ENCODE assay signal across 8 cellular contexts in the genomic region with DNA sequence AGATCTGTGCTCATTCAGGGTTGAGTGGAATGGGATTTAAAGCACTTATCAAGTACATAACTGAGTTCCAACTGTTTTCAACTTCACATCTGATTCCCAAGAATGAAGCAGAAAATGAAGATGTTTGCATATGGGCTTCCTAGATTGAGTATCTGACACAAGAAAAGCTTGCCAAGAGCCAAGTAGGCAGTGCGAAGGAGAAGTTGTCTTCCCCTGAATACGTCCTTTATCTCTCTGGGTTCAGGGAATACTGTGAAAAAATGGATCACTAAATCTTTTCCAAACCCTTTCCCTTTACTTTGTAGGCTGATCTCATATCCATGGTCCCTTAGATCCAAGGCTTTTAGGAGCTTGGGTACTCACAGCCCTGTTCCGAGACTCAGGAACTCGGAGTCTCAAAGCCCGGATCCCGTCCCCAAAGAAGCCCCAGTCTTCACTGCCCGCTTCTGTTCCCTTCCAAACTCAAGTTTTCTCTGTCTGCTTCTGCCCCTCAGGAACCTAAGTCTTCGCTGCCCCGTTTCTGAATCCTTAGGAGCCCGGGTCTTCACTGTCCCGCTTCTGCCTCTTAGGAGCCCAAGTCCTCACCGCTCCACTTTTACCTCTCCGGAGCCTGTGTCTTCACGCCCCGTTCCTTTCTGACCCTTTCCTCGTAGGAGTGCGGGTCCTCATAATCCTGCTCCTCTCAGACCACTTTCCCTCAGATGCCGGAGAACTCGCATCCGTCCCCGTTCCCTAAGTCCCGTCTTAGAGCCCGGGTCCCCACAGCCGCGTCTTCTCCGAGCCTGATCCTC. TPM values are rescaled to one million over a fixed set of nuclear protein-coding genes. Genes with fewer than 3 reads are reported as not detected.
A peak's percentile ranks its signal among the peaks of the same experiment; 100 is the strongest.
DNase-seq lines count a peak whose midpoint lies in the region; ATAC-seq and TF ChIP-seq lines count a peak whose summit lies in the region.

No MANE protein-coding gene starts in this region.

- H4K20me1 ChIP-seq in H9 (ENCODE audit: control insufficient read depth, insufficient read depth, insufficient read length): no peaks in the 10 kb centered on the region
- H4K20me1 ChIP-seq in OCI-LY7 (ENCODE audit: insufficient read depth, low read length): no peaks in the 10 kb centered on the region; the same call in 1 of the 2 replicates

- peak overlapping the region; percentile 86 for H3K27ac ChIP-seq in H9 (ENCODE audit: insufficient read length, low read depth, low read length)
- peak overlapping the region; percentile 95 for H3K27ac ChIP-seq in OCI-LY7 (ENCODE audit: low read depth, low read length, poor library complexity, severe bottlenecking)
- peak overlapping the region; percentile 34 to 95 (median 90) for H3K27ac ChIP-seq in dorsolateral prefrontal cortex
- H3K27ac ChIP-seq in aorta (ENCODE audit: low read depth in 1 of 2, low read length in 2 of 2): peak overlapping the region; percentile 23 to 89

- H3K27me3 ChIP-seq in H9 (ENCODE audit: insufficient read depth, low read length): no peaks in the 10 kb centered on the region
- H3K27me3 ChIP-seq in dorsolateral prefrontal cortex: no peaks in the 10 kb centered on the region
- no peaks in the 10 kb centered on the region for H3K27me3 ChIP-seq in aorta (ENCODE audit: control insufficient read depth in 1 of 2, insufficient read depth in 2 of 2, low read length in 1 of 2)

- no peak overlapping the region for H3K23ac ChIP-seq in H9 (ENCODE audit: insufficient read length, low read depth, low read length)

- CTCF ChIA-PET in OCI-LY7 (lab: Charles Lee; ENCODE audit: unreplicated experiment) (interaction anchor here (0.5 to 2.5 kb wide), 4 partner anchors 94 to 246 kb away, joined by 4 to 10 read pairs (median 6); partner anchors contain the start of gene YTHDF2), HEK293T (lab: Yijun Ruan, JAX) (interaction anchor here (0.6 to 1.0 kb wide), 4 partner anchors 83 to 1443 kb away, joined by 3 to 6 read pairs (median 4); no protein-coding TSS in a partner anchor)

- H3K79me2 ChIP-seq in H9 (ENCODE audit: insufficient read depth, low read length): no peaks in the 10 kb centered on the region; the same call in 1 of the 2 replicates
- H3K79me2 ChIP-seq in OCI-LY7 (ENCODE audit: insufficient read depth, low read depth, low read length): peaks cover 24% of the 10 kb centered on the region; the same call in 1 of the 2 replicates

- H3K4me3 Mint-ChIP-seq in H9: peak overlapping the region; percentile 98 to 99

- H3K23me2 ChIP-seq in H9 (ENCODE audit: insufficient read length, low read depth, low read length, poor library complexity, severe bottlenecking): peaks cover 15% of the 10 kb centered on the region

- H3T11ph ChIP-seq in H9 (ENCODE audit: low read length): no peak overlapping the region

- H3K4me1 ChIP-seq in ES-I3 (ENCODE audit: insufficient read depth, low read length) (no peaks in the 10 kb centered on the region), H9 (ENCODE audit: insufficient read depth, low read length) (no peaks in the 10 kb centered on the region; the same call in 1 of the 2 replicates), OCI-LY7 (ENCODE audit: insufficient read depth, low read length, poor library complexity, severe bottlenecking) (peaks cover 31% of the 10 kb centered on the region), mucosa of descending colon (ENCODE audit: low read depth) (peaks cover 28% of the 10 kb centered on the region), aorta (ENCODE audit: control insufficient read depth in 1 of 2, insufficient read depth in 2 of 2, low read length in 2 of 2) (no peaks in the 10 kb centered on the region)

- TF ChIP-seq CTCF in H9 (conservative IDR thresholded peaks at IDR 0.05) (no peak), OCI-LY7 (conservative IDR thresholded peaks at IDR 0.05; ENCODE audit: low read length) (no peak), dorsolateral prefrontal cortex (IDR thresholded peaks at IDR 0.05 in 54 of 56, conservative IDR thresholded peaks at IDR 0.05 in 2 of 56; ENCODE audit: low read depth in 1 of 56, partially characterized antibody in 56 of 56) (no peak), mucosa of descending colon (IDR thresholded peaks at IDR 0.05) (no peak)

- peak overlapping the region; percentile 96 to 99 (median 99) for H3K27ac Mint-ChIP-seq in H9

- H3K9me2 ChIP-seq in OCI-LY7 (ENCODE audit: insufficient read depth, low read length): no peaks in the 10 kb centered on the region

- H3K27me3 Mint-ChIP-seq in H9 (ENCODE audit: low read depth): no peaks in the 10 kb centered on the region

- ATAC-seq in mucosa of descending colon (peak; percentile 36), aorta (ENCODE audit: low FRiP score) (peak; percentile 46)

- H2AFZ ChIP-seq in H9 (ENCODE audit: low read length) (no peak overlapping the region), OCI-LY7 (ENCODE audit: low read length) (peak overlapping the region; percentile 52; the same call in 1 of the 2 replicates)

- no peaks in the 10 kb centered on the region for H3K9me3 ChIP-seq in ES-I3 (ENCODE audit: control insufficient read depth, insufficient read depth, low read length)
- H3K9me3 ChIP-seq in H9 (ENCODE audit: control insufficient read depth, low read depth, low read length): no peaks in the 10 kb centered on the region
- H3K9me3 ChIP-seq in OCI-LY7 (ENCODE audit: low read length): no peaks in the 10 kb centered on the region
- H3K9me3 ChIP-seq in mucosa of descending colon: no peaks in the 10 kb centered on the region
- H3K9me3 ChIP-seq in aorta (ENCODE audit: control insufficient read depth, low read length): no peaks in the 10 kb centered on the region

- H3K4me2 ChIP-seq in H9 (ENCODE audit: insufficient read depth, insufficient read length, low read length): peak overlapping the region; percentile 91
- peak overlapping the region; percentile 92 for H3K4me2 ChIP-seq in OCI-LY7 (ENCODE audit: low read length)

- H4K91ac ChIP-seq in H9 (ENCODE audit: insufficient read length, low read depth, low read length): no peak overlapping the region

- H3K18ac ChIP-seq in H9 (ENCODE audit: insufficient read length, low read depth, low read length): peak overlapping the region; percentile 86

- H3K9ac ChIP-seq in ES-I3 (ENCODE audit: low read depth, low read length) (peak overlapping the region; percentile 85), H9 (ENCODE audit: extremely low read depth, insufficient read length, low read length) (peak overlapping the region; percentile 97)

- H3K9me3 Mint-ChIP-seq in H9: no peaks in the 10 kb centered on the region; a peak in 1 of 5 replicates

- H3K4ac ChIP-seq in H9 (ENCODE audit: low read depth, low read length): no peak overlapping the region; the same call in 1 of the 2 replicates

- peak overlapping the region; percentile 86 for H3K4me3 ChIP-seq in OCI-LY7 (ENCODE audit: low read depth, low read length, poor library complexity, severe bottlenecking)
- peak overlapping the region; percentile 57 to 98 (median 84) for H3K4me3 ChIP-seq in dorsolateral prefrontal cortex
- H3K4me3 ChIP-seq in mucosa of descending colon: peak overlapping the region; percentile 83
- peak overlapping the region; percentile 34 to 90 for H3K4me3 ChIP-seq in aorta (ENCODE audit: low read length in 2 of 2)

- no peak overlapping the region for H2BK12ac ChIP-seq in H9 (ENCODE audit: insufficient read length, low read depth, low read length)

- H3K79me1 ChIP-seq in H9 (ENCODE audit: insufficient read depth, low read depth, low read length, poor library complexity, severe bottlenecking): no peaks in the 10 kb centered on the region

- no peak overlapping the region for H4K5ac ChIP-seq in H9 (ENCODE audit: insufficient read length, low read depth, low read length)

- DNase-seq in H9 (no peak), OCI-LY7 (ENCODE audit: low spot score) (peak; percentile 41), dorsolateral prefrontal cortex (no peak), mucosa of descending colon (no peak), aorta (no peak), HEK293T (ENCODE audit: extremely low spot score) (no peak), HuH-7.5 (ENCODE audit: low spot score) (no peak)

- no peaks in the 10 kb centered on the region; the same call in 1 of the 2 replicates for H3K36me3 ChIP-seq in ES-I3 (ENCODE audit: insufficient read depth, low read length)
- H3K36me3 ChIP-seq in OCI-LY7 (ENCODE audit: insufficient read depth, low read length): no peaks in the 10 kb centered on the region; the same call in 1 of the 2 replicates
- H3K36me3 ChIP-seq in mucosa of descending colon (ENCODE audit: low read depth): no peaks in the 10 kb centered on the region
- H3K36me3 ChIP-seq in aorta (ENCODE audit: control insufficient read depth in 1 of 2, insufficient read depth in 2 of 2, low read length in 1 of 2): no peaks in the 10 kb centered on the region

- intact Hi-C loops in OCI-LY7 (cut with micrococcal nuclease; ENCODE audit: unreplicated experiment): loop anchor here (2.0 to 10.0 kb wide), 3 partner anchors 59 to 567 kb away; no protein-coding TSS in a partner anchor
- intact Hi-C loops in dorsolateral prefrontal cortex (cut with DNase I): loop anchor here in 1 of 2 donors (5.0 to 10.0 kb wide), 5 partner anchors 60 to 560 kb away; partner anchors contain the start of gene SRSF4
- intact Hi-C loops in mucosa of descending colon (cut with DNase I, micrococcal nuclease): no loop called here
- intact Hi-C loops in aorta (cut with DNase I): loop anchor here (5.0 to 10.0 kb wide), 2 partner anchors 233 to 540 kb away; partner anchors contain the start of gene SRSF4 (in 1 of the 2)

- peaks cover 0 to 4% (median 0%) of the 10 kb centered on the region in 3 experiments; a peak in 1 of 7 replicates for H3K36me3 Mint-ChIP-seq in H9 (ENCODE audit: insufficient read depth in 1 of 3, low read depth in 3 of 3)

- H3K14ac ChIP-seq in H9 (ENCODE audit: insufficient read depth, low read length): peak overlapping the region; percentile 94

- H2AK5ac ChIP-seq in H9 (ENCODE audit: insufficient read length, low read length): no peak overlapping the region

- H4K8ac ChIP-seq in H9 (replicated peaks; ENCODE audit: insufficient read length, low read depth, low read length): no peak overlapping the region

- no peak overlapping the region for H2BK120ac ChIP-seq in H9 (ENCODE audit: low read depth, low read length, poor library complexity, severe bottlenecking)

- no peak overlapping the region for H2BK5ac ChIP-seq in H9 (ENCODE audit: insufficient read length, low read length)

- POLR2A ChIA-PET in OCI-LY7 (lab: Charles Lee): interaction anchor here (0.5 to 4.1 kb wide), 10 partner anchors 11 to 398 kb away, joined by 3 to 30 read pairs (median 4); partner anchors contain the start of gene GMEB1
- POLR2A ChIA-PET in HEK293T (lab: Yijun Ruan, JAX): interaction anchor here (0.7 to 3.5 kb wide), 15 partner anchors 11 to 539 kb away, joined by 3 to 45 read pairs (median 4); partner anchors contain the start of genes GMEB1, SRSF4 and YTHDF2

- TSS peak; percentile 65 for BruUV-seq in OCI-LY7 (replicated peaks; lab: Mats Ljungman, UMichigan)

- H2BK15ac ChIP-seq in H9 (ENCODE audit: low read depth, low read length): no peak overlapping the region

- H3K56ac ChIP-seq in H9 (ENCODE audit: insufficient read length, low read depth, low read length): no peak overlapping the region

- no peak overlapping the region for H2BK20ac ChIP-seq in H9 (ENCODE audit: low read depth, low read length, poor library complexity, severe bottlenecking)

- H3K4me1 Mint-ChIP-seq in H9: peaks cover 13 to 24% of the 10 kb centered on the region in 2 experiments

- no CpG with 5 or more reads among the region's 26 CpGs for WGBS in H9 (ENCODE audit: extremely low coverage, insufficient read length, low lambda C conversion rate)
- WGBS in aorta, 2 donors: 0 to 1% methylated on average over 26 of the region's 26 CpGs

RNA-seq across cellular contexts. Expression of gene TAF12, which starts 0.6 kb away (rescaled TPM):
- total RNA-seq in H9 (2021): 22.1 and 23.6 TPM in 2 replicates
- 30.1 and 31.0 TPM in 2 replicates for total RNA-seq in OCI-LY7 (2014; rRNA removed; shearing (Covaris generic))
- total RNA-seq in OCI-LY7 (2022): 32.4 and 34.9 TPM in 2 replicates
- total RNA-seq in dorsolateral prefrontal cortex: 10 to 100 TPM; 10.2 to 23.1 (median 15.5) TPM
- 10 to 100 TPM; 12.2 to 23.2 (median 15.5) TPM for total RNA-seq in mucosa of descending colon
- total RNA-seq in aorta: 10 to 100 TPM; 14.6 to 17.1 TPM
- 10 to 100 TPM; 17.0 to 21.4 TPM for polyA plus RNA-seq in aorta

RNA-seq across cellular contexts. Expression of gene RNU11, which starts 6.1 kb away (rescaled TPM):
- total RNA-seq in H9 (2021) (not detected in 2 replicates), OCI-LY7 (2022) (not detected in 2 replicates), dorsolateral prefrontal cortex (not detected), mucosa of descending colon (not detected), aorta (not detected)
- not detected in 2 replicates for total RNA-seq in OCI-LY7 (2014; rRNA removed; shearing (Covaris generic))
- polyA plus RNA-seq in aorta: not detected

RNA-seq across cellular contexts. Expression of gene GMEB1, which starts 26.3 kb away (rescaled TPM):
- total RNA-seq in H9 (2021) (17.0 and 17.1 TPM in 2 replicates), OCI-LY7 (2022) (22.5 and 25.9 TPM in 2 replicates), dorsolateral prefrontal cortex (10 to 100 TPM in 74 of 120 experiments, 1 to 10 TPM in 46; 7.1 to 15.1 (median 10.6) TPM), mucosa of descending colon (10 to 100 TPM; 12.5 to 13.9 (median 13.0) TPM), aorta (10 to 100 TPM; 11.1 to 11.9 TPM)
- total RNA-seq in OCI-LY7 (2014; rRNA removed; shearing (Covaris generic)): 12.5 and 13.0 TPM in 2 replicates
- 1 to 10 TPM; 4.1 to 4.2 TPM for polyA plus RNA-seq in aorta

RNA-seq across cellular contexts. Expression of gene RAB42, which starts 50.2 kb away (rescaled TPM):
- 13.2 and 15.6 TPM in 2 replicates for total RNA-seq in H9 (2021)
- not detected in 2 replicates for total RNA-seq in OCI-LY7 (2014; rRNA removed; shearing (Covaris generic))
- not detected in 2 replicates for total RNA-seq in OCI-LY7 (2022)
- total RNA-seq in dorsolateral prefrontal cortex: 1 to 10 TPM in 25 of 120 experiments, under 1 TPM in 57, not detected in 38; 0.20 to 8.9 (median 0.74) TPM
- 1 to 10 TPM; 3.5 to 5.9 (median 3.8) TPM for total RNA-seq in mucosa of descending colon
- total RNA-seq in aorta: 1 to 10 TPM; 2.0 to 4.3 TPM
- 1 to 10 TPM; 1.1 to 3.8 TPM for polyA plus RNA-seq in aorta

Comparison
In these comparisons a context has a peak if more than half of its experiments do, and no peak if none do; other contexts are left out.
1. intact Hi-C loops: an anchor here in OCI-LY7 (2.0 to 10.0 kb wide) and aorta (5.0 to 10.0 kb wide); none called in mucosa of descending colon.